Comparison of ENCODE assay signal across 10 cellular contexts in genomic region chr12:12734561-12735071, GRCh38. TPM values are rescaled to one million over a fixed set of nuclear protein-coding genes. Genes with fewer than 3 reads are reported as not detected.
DNase-seq lines count a peak whose midpoint lies in the region; ATAC-seq and TF ChIP-seq lines count a peak whose summit lies in the region.
"Had no signal": no experiment of that assay in that cellular context is flagged by ENCODE, and none has a peak within 500 bp of the region (broad histone marks: within the 10 kb centered on the region; RNA-seq: fewer than 3 reads in every experiment).

No MANE protein-coding gene starts in this region.

- H3K9me3 ChIP-seq in right lobe of liver = no peaks in the 10 kb centered on the region
- H3K9me3 ChIP-seq in suprapubic skin = no peaks in the 10 kb centered on the region

- no peak for TF ChIP-seq EP300 in suprapubic skin (IDR thresholded peaks at IDR 0.05)

- H3K36me3 ChIP-seq in right lobe of liver (no peaks in the 10 kb centered on the region), suprapubic skin (no peaks in the 10 kb centered on the region)

- peaks cover 40% of the 10 kb centered on the region for H3K36me3 Mint-ChIP-seq in activated CD4-positive, alpha-beta T cell treated with anti-CD3 and anti-CD28 coated beads, Interleukin-2, amount 10 ng/mL, durations not matched to agents 7 days and 5 days (ENCODE audit: low read depth)
- H3K36me3 Mint-ChIP-seq in activated naive CD8-positive, alpha-beta T cell treated with anti-CD3 and anti-CD28 coated beads, Interleukin-2, amount 10 ng/mL, durations not matched to agents 7 days and 5 days = peaks cover 32% of the 10 kb centered on the region

- CTCF ChIA-PET in activated CD4-positive, alpha-beta T cell treated with anti-CD3 and anti-CD28 coated beads, Interleukin-2, amount 10 ng/mL, durations not matched to agents 7 days and 5 days (lab: Charles Lee) = interaction anchor here (0.5 to 3.5 kb wide), 5 partner anchors 11 to 103 kb away, joined by 3 to 13 read pairs (median 6); no protein-coding TSS in a partner anchor

- DNase-seq in activated CD4-positive, alpha-beta T cell treated with anti-CD3 and anti-CD28 coated beads, Interleukin-2, amount 10 ng/mL, durations not matched to agents 7 days and 5 days = no peak
- DNase-seq in activated CD4-positive, alpha-beta T cell treated with anti-CD3 and anti-CD28 coated beads, Interleukin-2, amount 50 U/mL, for 4 hours = no peak
- no peak for DNase-seq in activated naive CD8-positive, alpha-beta T cell treated with anti-CD3 and anti-CD28 coated beads, Interleukin-2, amount 10 ng/mL, durations not matched to agents 7 days and 5 days
- DNase-seq in right lobe of liver (no peak), suprapubic skin (ENCODE audit: low spot score in 2 of 2) (no peak), retina (no peak)
- no peak for DNase-seq in stimulated activated CD4-positive, alpha-beta T cell treated with anti-CD3 and anti-CD28 coated beads, Interleukin-4, amount 100 ng/mL, for 1 hour
- DNase-seq: AML-193, NCI-H1105 treated with DMSO at 0.1 percent for 48 hours had no signal

- peak overlapping the region; percentile 93 for H3K27ac Mint-ChIP-seq in activated CD4-positive, alpha-beta T cell treated with anti-CD3 and anti-CD28 coated beads, Interleukin-2, amount 10 ng/mL, durations not matched to agents 7 days and 5 days
- H3K27ac Mint-ChIP-seq in activated naive CD8-positive, alpha-beta T cell treated with anti-CD3 and anti-CD28 coated beads, Interleukin-2, amount 10 ng/mL, durations not matched to agents 7 days and 5 days = peak overlapping the region; percentile 70

- no peak overlapping the region for H3K4me3 ChIP-seq in right lobe of liver
- peak overlapping the region; percentile 4 for H3K4me3 ChIP-seq in suprapubic skin

- H3K27me3 ChIP-seq in right lobe of liver = no peaks in the 10 kb centered on the region
- no peaks in the 10 kb centered on the region for H3K27me3 ChIP-seq in suprapubic skin

- POLR2A ChIA-PET in activated CD4-positive, alpha-beta T cell treated with anti-CD3 and anti-CD28 coated beads, Interleukin-2, amount 10 ng/mL, durations not matched to agents 7 days and 5 days (lab: Charles Lee) = interaction anchor here (0.6 kb wide), 2 partner anchors 20 to 113 kb away, joined by 3 read pairs; no protein-coding TSS in a partner anchor
- POLR2A ChIA-PET in activated naive CD8-positive, alpha-beta T cell treated with anti-CD3 and anti-CD28 coated beads, Interleukin-2, amount 10 ng/mL, durations not matched to agents 7 days and 5 days (lab: Charles Lee) = interaction anchor here (3.8 to 4.5 kb wide), 3 partner anchors 10 to 377 kb away, joined by 33 to 240 read pairs (median 145); partner anchors contain the start of genes BORCS5 and CDKN1B

- WGBS in right lobe of liver (ENCODE audit: insufficient coverage, low coverage, low lambda C conversion rate, missing lambda C conversion rate) = 49% methylated on average over 8 of the region's 8 CpGs
- 32% methylated on average over 8 of the region's 8 CpGs for WGBS in suprapubic skin

- no peaks in the 10 kb centered on the region for H3K4me1 ChIP-seq in right lobe of liver
- H3K4me1 ChIP-seq in suprapubic skin = peaks cover 31% of the 10 kb centered on the region

- TF ChIP-seq CTCF in right lobe of liver (IDR thresholded peaks at IDR 0.05) (no peak), suprapubic skin (IDR thresholded peaks at IDR 0.05) (no peak)

- H3K27ac ChIP-seq in right lobe of liver (no peak overlapping the region), suprapubic skin (peak overlapping the region; percentile 70)

- ATAC-seq in activated naive CD8-positive, alpha-beta T cell treated with anti-CD3 and anti-CD28 coated beads, Interleukin-2, amount 10 ng/mL, durations not matched to agents 7 days and 5 days (ENCODE audit: low read depth) = no peak
- peak in 3 of 4 donors; percentile 15 to 33 (median 26) for ATAC-seq in right lobe of liver
- ATAC-seq in GM18520 (IDR thresholded peaks at IDR 0.05; ENCODE audit: unreplicated experiment) = no peak

- no peaks in the 10 kb centered on the region for H3K9me3 Mint-ChIP-seq in activated CD4-positive, alpha-beta T cell treated with anti-CD3 and anti-CD28 coated beads, Interleukin-2, amount 10 ng/mL, durations not matched to agents 7 days and 5 days
- no peaks in the 10 kb centered on the region for H3K9me3 Mint-ChIP-seq in activated naive CD8-positive, alpha-beta T cell treated with anti-CD3 and anti-CD28 coated beads, Interleukin-2, amount 10 ng/mL, durations not matched to agents 7 days and 5 days

- peak overlapping the region; percentile 11 for H3K4me3 Mint-ChIP-seq in activated CD4-positive, alpha-beta T cell treated with anti-CD3 and anti-CD28 coated beads, Interleukin-2, amount 10 ng/mL, durations not matched to agents 7 days and 5 days
- peak overlapping the region; percentile 44 for H3K4me3 Mint-ChIP-seq in activated naive CD8-positive, alpha-beta T cell treated with anti-CD3 and anti-CD28 coated beads, Interleukin-2, amount 10 ng/mL, durations not matched to agents 7 days and 5 days

- intact Hi-C loops in right lobe of liver (cut with DNase I) = no loop called here

- no peaks in the 10 kb centered on the region for H3K27me3 Mint-ChIP-seq in activated CD4-positive, alpha-beta T cell treated with anti-CD3 and anti-CD28 coated beads, Interleukin-2, amount 10 ng/mL, durations not matched to agents 7 days and 5 days
- no peaks in the 10 kb centered on the region for H3K27me3 Mint-ChIP-seq in activated naive CD8-positive, alpha-beta T cell treated with anti-CD3 and anti-CD28 coated beads, Interleukin-2, amount 10 ng/mL, durations not matched to agents 7 days and 5 days

- TF ChIP-seq POLR2A in right lobe of liver (IDR thresholded peaks at IDR 0.05) = no peak
- no peak for TF ChIP-seq POLR2A in suprapubic skin (IDR thresholded peaks at IDR 0.05)

- peaks cover 67% of the 10 kb centered on the region for H3K4me1 Mint-ChIP-seq in activated CD4-positive, alpha-beta T cell treated with anti-CD3 and anti-CD28 coated beads, Interleukin-2, amount 10 ng/mL, durations not matched to agents 7 days and 5 days
- peaks cover 52% of the 10 kb centered on the region for H3K4me1 Mint-ChIP-seq in activated naive CD8-positive, alpha-beta T cell treated with anti-CD3 and anti-CD28 coated beads, Interleukin-2, amount 10 ng/mL, durations not matched to agents 7 days and 5 days

RNA-seq across cellular contexts. Expression of gene CDKN1B, which starts 17.4 kb away (rescaled TPM):
- 100 to 1,000 TPM; 105 to 117 TPM for total RNA-seq in activated CD4-positive, alpha-beta T cell treated with anti-CD3 and anti-CD28 coated beads, Interleukin-2, amount 10 ng/mL, durations not matched to agents 7 days and 5 days
- 100 to 1,000 TPM; 135 to 136 TPM for total RNA-seq in activated naive CD8-positive, alpha-beta T cell treated with anti-CD3 and anti-CD28 coated beads, Interleukin-2, amount 10 ng/mL, durations not matched to agents 7 days and 5 days
- total RNA-seq in right lobe of liver (10 to 100 TPM; 18.3 to 28.6 (median 24.5) TPM), suprapubic skin (10 to 100 TPM; 37.8 to 71.9 (median 46.9) TPM)

RNA-seq across cellular contexts. Expression of gene GPR19, which starts 38.6 kb away (rescaled TPM):
- total RNA-seq in activated CD4-positive, alpha-beta T cell treated with anti-CD3 and anti-CD28 coated beads, Interleukin-2, amount 10 ng/mL, durations not matched to agents 7 days and 5 days = 1 to 10 TPM; 7.7 to 9.3 TPM
- 1 to 10 TPM; 7.7 to 8.0 TPM for total RNA-seq in activated naive CD8-positive, alpha-beta T cell treated with anti-CD3 and anti-CD28 coated beads, Interleukin-2, amount 10 ng/mL, durations not matched to agents 7 days and 5 days
- total RNA-seq in right lobe of liver (under 1 TPM in 1 of 6 experiments, not detected in 5; 0.11 TPM), suprapubic skin (under 1 TPM in 1 of 4 donors, not detected in 3; 0.42 TPM)

RNA-seq across cellular contexts. Expression of gene APOLD1, which starts 50.8 kb away (rescaled TPM):
- total RNA-seq in activated CD4-positive, alpha-beta T cell treated with anti-CD3 and anti-CD28 coated beads, Interleukin-2, amount 10 ng/mL, durations not matched to agents 7 days and 5 days = 10 to 100 TPM; 14.4 to 15.5 TPM
- total RNA-seq in activated naive CD8-positive, alpha-beta T cell treated with anti-CD3 and anti-CD28 coated beads, Interleukin-2, amount 10 ng/mL, durations not matched to agents 7 days and 5 days = 10 to 100 TPM; 10.3 to 12.1 TPM
- 1 to 10 TPM in 4 of 6 experiments, under 1 TPM in 2; 0.27 to 5.6 (median 1.2) TPM for total RNA-seq in right lobe of liver
- 10 to 100 TPM; 14.6 to 25.5 (median 16.4) TPM for total RNA-seq in suprapubic skin

Comparison
In these comparisons a context has a peak if more than half of its experiments do, and no peak if none do; other contexts are left out.
1. ATAC-seq: peak in right lobe of liver (3 of 4); none in activated naive CD8-positive, alpha-beta T cell treated with anti-CD3 and anti-CD28 coated beads, Interleukin-2, amount 10 ng/mL, durations not matched to agents 7 days and 5 days (single experiment) and GM18520 (single experiment).
2. RNA of gene GPR19, which starts 38.6 kb away (total RNA-seq): 7.7 to 9.3 TPM in activated CD4-positive, alpha-beta T cell treated with anti-CD3 and anti-CD28 coated beads, Interleukin-2, amount 10 ng/mL, durations not matched to agents 7 days and 5 days and 7.7 to 8.0 TPM in activated naive CD8-positive, alpha-beta T cell treated with anti-CD3 and anti-CD28 coated beads, Interleukin-2, amount 10 ng/mL, durations not matched to agents 7 days and 5 days; 0.42 TPM in suprapubic skin and 0.11 TPM in right lobe of liver; every median in the first group is over 4 times any median in the second.